ENCODE assay signal across 1 cellular context in the genomic region with DNA sequence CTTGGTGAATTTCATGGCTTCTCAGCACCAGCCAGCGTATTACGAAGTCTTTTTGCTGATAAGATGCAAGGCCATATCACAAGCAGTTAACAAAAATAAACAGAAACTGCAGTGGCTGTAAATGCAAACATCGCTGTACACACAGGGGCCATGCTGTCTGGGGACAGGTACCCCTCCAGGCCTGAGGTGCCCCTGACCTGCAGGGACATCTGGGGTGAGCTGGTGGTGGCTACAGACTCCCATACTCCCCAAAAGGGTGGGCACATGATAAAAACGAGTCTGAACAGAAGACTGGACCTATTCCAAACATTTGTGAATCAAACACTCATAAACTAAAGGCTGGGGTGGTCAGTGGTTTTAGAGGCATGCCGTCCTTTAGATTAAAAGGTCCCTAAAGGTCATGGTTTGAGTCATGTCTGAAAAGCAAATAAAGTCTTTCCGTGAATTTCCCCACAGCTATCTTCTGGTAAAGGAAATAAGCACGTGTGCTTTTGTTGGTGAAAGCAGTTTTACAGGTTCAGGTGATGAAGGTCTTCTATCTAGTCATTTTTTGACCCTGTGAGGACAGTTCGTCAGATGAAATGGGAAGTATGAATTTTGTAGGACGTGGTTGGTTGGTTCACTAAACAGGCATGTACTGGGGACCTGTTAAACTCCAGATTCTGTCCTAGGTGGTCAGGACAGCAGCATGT.
TF ChIP-seq lines count a peak whose summit lies in the region.

No MANE protein-coding gene starts in this region.

TF ChIP-seq in GM12878, 131 proteins besides CTCF, POLR2A, EP300 and RAD21 (continued from another document and continues in another):
- TF ChIP-seq, protein P1, sequence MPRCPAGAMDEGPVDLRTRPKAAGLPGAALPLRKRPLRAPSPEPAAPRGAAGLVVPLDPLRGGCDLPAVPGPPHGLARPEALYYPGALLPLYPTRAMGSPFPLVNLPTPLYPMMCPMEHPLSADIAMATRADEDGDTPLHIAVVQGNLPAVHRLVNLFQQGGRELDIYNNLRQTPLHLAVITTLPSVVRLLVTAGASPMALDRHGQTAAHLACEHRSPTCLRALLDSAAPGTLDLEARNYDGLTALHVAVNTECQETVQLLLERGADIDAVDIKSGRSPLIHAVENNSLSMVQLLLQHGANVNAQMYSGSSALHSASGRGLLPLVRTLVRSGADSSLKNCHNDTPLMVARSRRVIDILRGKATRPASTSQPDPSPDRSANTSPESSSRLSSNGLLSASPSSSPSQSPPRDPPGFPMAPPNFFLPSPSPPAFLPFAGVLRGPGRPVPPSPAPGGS (IDR thresholded peaks at IDR 0.05; ENCODE audit: borderline replicate concordance, insufficient read depth, low read depth, low read length, poor library complexity, severe bottlenecking) = no peak
- TF ChIP-seq MEF2A (IDR thresholded peaks at IDR 0.05; ENCODE audit: insufficient read depth, low read depth, low read length) (no peak), IKZF1 (conservative IDR thresholded peaks at IDR 0.05) (no peak), EGR1 (IDR thresholded peaks at IDR 0.05; ENCODE audit: borderline replicate concordance in 1 of 2, low read depth in 2 of 2, low read length in 2 of 2) (no peak), STAT3 (IDR thresholded peaks at IDR 0.05; ENCODE audit: low read depth, low read length) (no peak), ZNF207 (IDR thresholded peaks at IDR 0.05; ENCODE audit: borderline replicate concordance) (no peak), CHD4 (IDR thresholded peaks at IDR 0.05) (no peak), ZNF274 (IDR thresholded peaks at IDR 0.05; ENCODE audit: insufficient read depth, insufficient read length) (no peak), SREBF1 (IDR thresholded peaks at IDR 0.05; ENCODE audit: low read length) (no peak), WRNIP1 (IDR thresholded peaks at IDR 0.05; ENCODE audit: borderline replicate concordance, low read depth, low read length) (no peak), CREB1 (IDR thresholded peaks at IDR 0.05; ENCODE audit: low read depth) (no peak), MXI1 (IDR thresholded peaks at IDR 0.05; ENCODE audit: low read depth, low read length) (no peak), POLR2AphosphoS2 (IDR thresholded peaks at IDR 0.05; ENCODE audit: low read depth, low read length) (no peak), TCF7 (IDR thresholded peaks at IDR 0.05; ENCODE audit: borderline replicate concordance) (no peak), TBL1XR1 (IDR thresholded peaks at IDR 0.05; ENCODE audit: low read depth, low read length) (no peak), FOXM1 (IDR thresholded peaks at IDR 0.05; ENCODE audit: low read depth, low read length) (no peak), BMI1 (IDR thresholded peaks at IDR 0.05; ENCODE audit: borderline replicate concordance) (no peak), CHD1 (IDR thresholded peaks at IDR 0.05; ENCODE audit: low read depth, low read length) (no peak), LARP7 (IDR thresholded peaks at IDR 0.05) (no peak), SIX5 (IDR thresholded peaks at IDR 0.05; ENCODE audit: low read depth, low read length, severe bottlenecking) (no peak), JUND (IDR thresholded peaks at IDR 0.05; ENCODE audit: low read depth, low read length) (no peak), CBFB (IDR thresholded peaks at IDR 0.05; ENCODE audit: low read depth) (0 out of 2 replicates have a peak, but pooled peaks have one; percentile 26), NR2C1 (IDR thresholded peaks at IDR 0.05) (no peak), BRCA1 (IDR thresholded peaks at IDR 0.05; ENCODE audit: low read depth, low read length) (no peak), SREBF2 (IDR thresholded peaks at IDR 0.05; ENCODE audit: low read length) (no peak), HDAC6 (IDR thresholded peaks at IDR 0.05; ENCODE audit: unreplicated experiment) (no peak), KAT2A (conservative IDR thresholded peaks at IDR 0.05; ENCODE audit: control insufficient read depth, low read depth, low read length) (no peak), FOS (IDR thresholded peaks at IDR 0.05; ENCODE audit: borderline replicate concordance, extremely low read depth, insufficient read length) (no peak), ZNF384 (IDR thresholded peaks at IDR 0.05; ENCODE audit: borderline replicate concordance, low read depth, low read length) (no peak), CBX3 (IDR thresholded peaks at IDR 0.05; ENCODE audit: borderline replicate concordance, low read depth) (no peak), SMARCA5 (IDR thresholded peaks at IDR 0.05) (no peak)
- TF ChIP-seq, protein P2, sequence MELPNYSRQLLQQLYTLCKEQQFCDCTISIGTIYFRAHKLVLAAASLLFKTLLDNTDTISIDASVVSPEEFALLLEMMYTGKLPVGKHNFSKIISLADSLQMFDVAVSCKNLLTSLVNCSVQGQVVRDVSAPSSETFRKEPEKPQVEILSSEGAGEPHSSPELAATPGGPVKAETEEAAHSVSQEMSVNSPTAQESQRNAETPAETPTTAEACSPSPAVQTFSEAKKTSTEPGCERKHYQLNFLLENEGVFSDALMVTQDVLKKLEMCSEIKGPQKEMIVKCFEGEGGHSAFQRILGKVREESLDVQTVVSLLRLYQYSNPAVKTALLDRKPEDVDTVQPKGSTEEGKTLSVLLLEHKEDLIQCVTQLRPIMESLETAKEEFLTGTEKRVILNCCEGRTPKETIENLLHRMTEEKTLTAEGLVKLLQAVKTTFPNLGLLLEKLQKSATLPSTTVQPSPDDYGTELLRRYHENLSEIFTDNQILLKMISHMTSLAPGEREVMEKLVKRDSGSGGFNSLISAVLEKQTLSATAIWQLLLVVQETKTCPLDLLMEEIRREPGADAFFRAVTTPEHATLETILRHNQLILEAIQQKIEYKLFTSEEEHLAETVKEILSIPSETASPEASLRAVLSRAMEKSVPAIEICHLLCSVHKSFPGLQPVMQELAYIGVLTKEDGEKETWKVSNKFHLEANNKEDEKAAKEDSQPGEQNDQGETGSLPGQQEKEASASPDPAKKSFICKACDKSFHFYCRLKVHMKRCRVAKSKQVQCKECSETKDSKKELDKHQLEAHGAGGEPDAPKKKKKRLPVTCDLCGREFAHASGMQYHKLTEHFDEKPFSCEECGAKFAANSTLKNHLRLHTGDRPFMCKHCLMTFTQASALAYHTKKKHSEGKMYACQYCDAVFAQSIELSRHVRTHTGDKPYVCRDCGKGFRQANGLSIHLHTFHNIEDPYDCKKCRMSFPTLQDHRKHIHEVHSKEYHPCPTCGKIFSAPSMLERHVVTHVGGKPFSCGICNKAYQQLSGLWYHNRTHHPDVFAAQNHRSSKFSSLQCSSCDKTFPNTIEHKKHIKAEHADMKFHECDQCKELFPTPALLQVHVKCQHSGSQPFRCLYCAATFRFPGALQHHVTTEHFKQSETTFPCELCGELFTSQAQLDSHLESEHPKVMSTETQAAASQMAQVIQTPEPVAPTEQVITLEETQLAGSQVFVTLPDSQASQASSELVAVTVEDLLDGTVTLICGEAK (IDR thresholded peaks at IDR 0.05; ENCODE audit: borderline replicate concordance) = no peak
- TF ChIP-seq, protein P3, sequence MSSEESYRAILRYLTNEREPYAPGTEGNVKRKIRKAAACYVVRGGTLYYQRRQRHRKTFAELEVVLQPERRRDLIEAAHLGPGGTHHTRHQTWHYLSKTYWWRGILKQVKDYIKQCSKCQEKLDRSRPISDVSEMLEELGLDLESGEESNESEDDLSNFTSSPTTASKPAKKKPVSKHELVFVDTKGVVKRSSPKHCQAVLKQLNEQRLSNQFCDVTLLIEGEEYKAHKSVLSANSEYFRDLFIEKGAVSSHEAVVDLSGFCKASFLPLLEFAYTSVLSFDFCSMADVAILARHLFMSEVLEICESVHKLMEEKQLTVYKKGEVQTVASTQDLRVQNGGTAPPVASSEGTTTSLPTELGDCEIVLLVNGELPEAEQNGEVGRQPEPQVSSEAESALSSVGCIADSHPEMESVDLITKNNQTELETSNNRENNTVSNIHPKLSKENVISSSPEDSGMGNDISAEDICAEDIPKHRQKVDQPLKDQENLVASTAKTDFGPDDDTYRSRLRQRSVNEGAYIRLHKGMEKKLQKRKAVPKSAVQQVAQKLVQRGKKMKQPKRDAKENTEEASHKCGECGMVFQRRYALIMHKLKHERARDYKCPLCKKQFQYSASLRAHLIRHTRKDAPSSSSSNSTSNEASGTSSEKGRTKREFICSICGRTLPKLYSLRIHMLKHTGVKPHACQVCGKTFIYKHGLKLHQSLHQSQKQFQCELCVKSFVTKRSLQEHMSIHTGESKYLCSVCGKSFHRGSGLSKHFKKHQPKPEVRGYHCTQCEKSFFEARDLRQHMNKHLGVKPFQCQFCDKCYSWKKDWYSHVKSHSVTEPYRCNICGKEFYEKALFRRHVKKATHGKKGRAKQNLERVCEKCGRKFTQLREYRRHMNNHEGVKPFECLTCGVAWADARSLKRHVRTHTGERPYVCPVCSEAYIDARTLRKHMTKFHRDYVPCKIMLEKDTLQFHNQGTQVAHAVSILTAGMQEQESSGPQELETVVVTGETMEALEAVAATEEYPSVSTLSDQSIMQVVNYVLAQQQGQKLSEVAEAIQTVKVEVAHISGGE (CRISPR knock-in tag; IDR thresholded peaks at IDR 0.05) = no peak
- TF ChIP-seq, protein P4, sequence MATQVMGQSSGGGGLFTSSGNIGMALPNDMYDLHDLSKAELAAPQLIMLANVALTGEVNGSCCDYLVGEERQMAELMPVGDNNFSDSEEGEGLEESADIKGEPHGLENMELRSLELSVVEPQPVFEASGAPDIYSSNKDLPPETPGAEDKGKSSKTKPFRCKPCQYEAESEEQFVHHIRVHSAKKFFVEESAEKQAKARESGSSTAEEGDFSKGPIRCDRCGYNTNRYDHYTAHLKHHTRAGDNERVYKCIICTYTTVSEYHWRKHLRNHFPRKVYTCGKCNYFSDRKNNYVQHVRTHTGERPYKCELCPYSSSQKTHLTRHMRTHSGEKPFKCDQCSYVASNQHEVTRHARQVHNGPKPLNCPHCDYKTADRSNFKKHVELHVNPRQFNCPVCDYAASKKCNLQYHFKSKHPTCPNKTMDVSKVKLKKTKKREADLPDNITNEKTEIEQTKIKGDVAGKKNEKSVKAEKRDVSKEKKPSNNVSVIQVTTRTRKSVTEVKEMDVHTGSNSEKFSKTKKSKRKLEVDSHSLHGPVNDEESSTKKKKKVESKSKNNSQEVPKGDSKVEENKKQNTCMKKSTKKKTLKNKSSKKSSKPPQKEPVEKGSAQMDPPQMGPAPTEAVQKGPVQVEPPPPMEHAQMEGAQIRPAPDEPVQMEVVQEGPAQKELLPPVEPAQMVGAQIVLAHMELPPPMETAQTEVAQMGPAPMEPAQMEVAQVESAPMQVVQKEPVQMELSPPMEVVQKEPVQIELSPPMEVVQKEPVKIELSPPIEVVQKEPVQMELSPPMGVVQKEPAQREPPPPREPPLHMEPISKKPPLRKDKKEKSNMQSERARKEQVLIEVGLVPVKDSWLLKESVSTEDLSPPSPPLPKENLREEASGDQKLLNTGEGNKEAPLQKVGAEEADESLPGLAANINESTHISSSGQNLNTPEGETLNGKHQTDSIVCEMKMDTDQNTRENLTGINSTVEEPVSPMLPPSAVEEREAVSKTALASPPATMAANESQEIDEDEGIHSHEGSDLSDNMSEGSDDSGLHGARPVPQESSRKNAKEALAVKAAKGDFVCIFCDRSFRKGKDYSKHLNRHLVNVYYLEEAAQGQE (IDR thresholded peaks at IDR 0.05; ENCODE audit: low read depth, low read length) = no peak
- TF ChIP-seq, protein P5, sequence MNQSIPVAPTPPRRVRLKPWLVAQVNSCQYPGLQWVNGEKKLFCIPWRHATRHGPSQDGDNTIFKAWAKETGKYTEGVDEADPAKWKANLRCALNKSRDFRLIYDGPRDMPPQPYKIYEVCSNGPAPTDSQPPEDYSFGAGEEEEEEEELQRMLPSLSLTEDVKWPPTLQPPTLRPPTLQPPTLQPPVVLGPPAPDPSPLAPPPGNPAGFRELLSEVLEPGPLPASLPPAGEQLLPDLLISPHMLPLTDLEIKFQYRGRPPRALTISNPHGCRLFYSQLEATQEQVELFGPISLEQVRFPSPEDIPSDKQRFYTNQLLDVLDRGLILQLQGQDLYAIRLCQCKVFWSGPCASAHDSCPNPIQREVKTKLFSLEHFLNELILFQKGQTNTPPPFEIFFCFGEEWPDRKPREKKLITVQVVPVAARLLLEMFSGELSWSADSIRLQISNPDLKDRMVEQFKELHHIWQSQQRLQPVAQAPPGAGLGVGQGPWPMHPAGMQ (IDR thresholded peaks at IDR 0.05; ENCODE audit: borderline replicate concordance) = no peak
- TF ChIP-seq, protein P6, sequence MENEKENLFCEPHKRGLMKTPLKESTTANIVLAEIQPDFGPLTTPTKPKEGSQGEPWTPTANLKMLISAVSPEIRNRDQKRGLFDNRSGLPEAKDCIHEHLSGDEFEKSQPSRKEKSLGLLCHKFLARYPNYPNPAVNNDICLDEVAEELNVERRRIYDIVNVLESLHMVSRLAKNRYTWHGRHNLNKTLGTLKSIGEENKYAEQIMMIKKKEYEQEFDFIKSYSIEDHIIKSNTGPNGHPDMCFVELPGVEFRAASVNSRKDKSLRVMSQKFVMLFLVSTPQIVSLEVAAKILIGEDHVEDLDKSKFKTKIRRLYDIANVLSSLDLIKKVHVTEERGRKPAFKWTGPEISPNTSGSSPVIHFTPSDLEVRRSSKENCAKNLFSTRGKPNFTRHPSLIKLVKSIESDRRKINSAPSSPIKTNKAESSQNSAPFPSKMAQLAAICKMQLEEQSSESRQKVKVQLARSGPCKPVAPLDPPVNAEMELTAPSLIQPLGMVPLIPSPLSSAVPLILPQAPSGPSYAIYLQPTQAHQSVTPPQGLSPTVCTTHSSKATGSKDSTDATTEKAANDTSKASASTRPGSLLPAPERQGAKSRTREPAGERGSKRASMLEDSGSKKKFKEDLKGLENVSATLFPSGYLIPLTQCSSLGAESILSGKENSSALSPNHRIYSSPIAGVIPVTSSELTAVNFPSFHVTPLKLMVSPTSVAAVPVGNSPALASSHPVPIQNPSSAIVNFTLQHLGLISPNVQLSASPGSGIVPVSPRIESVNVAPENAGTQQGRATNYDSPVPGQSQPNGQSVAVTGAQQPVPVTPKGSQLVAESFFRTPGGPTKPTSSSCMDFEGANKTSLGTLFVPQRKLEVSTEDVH (IDR thresholded peaks at IDR 0.05; ENCODE audit: low read depth, partially characterized antibody) = no peak
- TF ChIP-seq, protein P7, sequence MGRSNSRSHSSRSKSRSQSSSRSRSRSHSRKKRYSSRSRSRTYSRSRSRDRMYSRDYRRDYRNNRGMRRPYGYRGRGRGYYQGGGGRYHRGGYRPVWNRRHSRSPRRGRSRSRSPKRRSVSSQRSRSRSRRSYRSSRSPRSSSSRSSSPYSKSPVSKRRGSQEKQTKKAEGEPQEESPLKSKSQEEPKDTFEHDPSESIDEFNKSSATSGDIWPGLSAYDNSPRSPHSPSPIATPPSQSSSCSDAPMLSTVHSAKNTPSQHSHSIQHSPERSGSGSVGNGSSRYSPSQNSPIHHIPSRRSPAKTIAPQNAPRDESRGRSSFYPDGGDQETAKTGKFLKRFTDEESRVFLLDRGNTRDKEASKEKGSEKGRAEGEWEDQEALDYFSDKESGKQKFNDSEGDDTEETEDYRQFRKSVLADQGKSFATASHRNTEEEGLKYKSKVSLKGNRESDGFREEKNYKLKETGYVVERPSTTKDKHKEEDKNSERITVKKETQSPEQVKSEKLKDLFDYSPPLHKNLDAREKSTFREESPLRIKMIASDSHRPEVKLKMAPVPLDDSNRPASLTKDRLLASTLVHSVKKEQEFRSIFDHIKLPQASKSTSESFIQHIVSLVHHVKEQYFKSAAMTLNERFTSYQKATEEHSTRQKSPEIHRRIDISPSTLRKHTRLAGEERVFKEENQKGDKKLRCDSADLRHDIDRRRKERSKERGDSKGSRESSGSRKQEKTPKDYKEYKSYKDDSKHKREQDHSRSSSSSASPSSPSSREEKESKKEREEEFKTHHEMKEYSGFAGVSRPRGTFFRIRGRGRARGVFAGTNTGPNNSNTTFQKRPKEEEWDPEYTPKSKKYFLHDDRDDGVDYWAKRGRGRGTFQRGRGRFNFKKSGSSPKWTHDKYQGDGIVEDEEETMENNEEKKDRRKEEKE (IDR thresholded peaks at IDR 0.05) = no peak
